In genomic region chr1:13754003-13754402, GRCh38 we compare ENCODE assay signal across 12 cellular contexts. TPM values are rescaled to one million over a fixed set of nuclear protein-coding genes. Genes with fewer than 3 reads are reported as not detected.
DNase-seq lines count a peak whose midpoint lies in the region; ATAC-seq and TF ChIP-seq lines count a peak whose summit lies in the region.
"Had no signal": no experiment of that assay in that cellular context is flagged by ENCODE, and none has a peak within 500 bp of the region (broad histone marks: within the 10 kb centered on the region; RNA-seq: fewer than 3 reads in every experiment).

No MANE protein-coding gene starts in this region.

- H3K9me2 ChIP-seq in PC-3 (replicated peaks; ENCODE audit: low read length) = no peaks in the 10 kb centered on the region

- no peak overlapping the region for H3K4me3 Mint-ChIP-seq in activated CD8-positive, alpha-beta memory T cell treated with anti-CD3 and anti-CD28 coated beads, Interleukin-2, amount 10 ng/mL, durations not matched to agents 7 days and 5 days
- H3K4me3 Mint-ChIP-seq in stimulated activated effector memory CD8-positive, alpha-beta T cell treated with anti-CD3 and anti-CD28 coated beads, Interleukin-12 subunit alpha, Interleukin-12 subunit beta, amount 100 ng/mL, for 72 hours = peak overlapping the region; percentile 95

- POLR2A ChIA-PET in PC-3 (lab: Charles Lee; ENCODE audit: unreplicated experiment) = no interaction called here

- TF ChIP-seq CTCF in NB4 (IDR thresholded peaks at IDR 0.05; ENCODE audit: low read depth, low read length) = no peak
- no peak for TF ChIP-seq CTCF in PC-3 (conservative IDR thresholded peaks at IDR 0.05; ENCODE audit: low read depth, low read length)

- DNase-seq in activated CD8-positive, alpha-beta memory T cell treated with anti-CD3 and anti-CD28 coated beads, Interleukin-2, amount 10 ng/mL, durations not matched to agents 7 days and 5 days = no peak
- no peak for DNase-seq in activated CD8-positive, alpha-beta memory T cell treated with anti-CD3 and anti-CD28 coated beads, Interleukin-2, amount 50 U/mL, for 4 hours
- DNase-seq in NB4 (ENCODE audit: low read depth) (peak; percentile 19), PC-3 (no peak), middle frontal gyrus (ENCODE audit: extremely low spot score, low spot score) (no peak), COLO829 (ENCODE audit: low spot score) (no peak)
- no peak for DNase-seq in stimulated activated effector memory CD8-positive, alpha-beta T cell treated with anti-CD3 and anti-CD28 coated beads, Interleukin-12 subunit alpha, Interleukin-12 subunit beta, amount 100 ng/mL, for 72 hours (ENCODE audit: low spot score in 2 of 2)
- DNase-seq: activated CD4-positive, alpha-beta T cell treated with anti-CD3 and anti-CD28 coated beads, Interleukin-2, amount 50 U/mL, for 1 hour; cortex of kidney; KBM-7 had no signal

- H3K27ac ChIP-seq in PC-3 (ENCODE audit: low read length) = no peak overlapping the region

- H3K27me3 Mint-ChIP-seq in activated CD8-positive, alpha-beta memory T cell treated with anti-CD3 and anti-CD28 coated beads, Interleukin-2, amount 10 ng/mL, durations not matched to agents 7 days and 5 days = no peaks in the 10 kb centered on the region

- BruUV-seq in PC-3 (replicated peaks; lab: Mats Ljungman, UMichigan) = no TSS peak

- no peak for ATAC-seq in activated CD8-positive, alpha-beta memory T cell treated with anti-CD3 and anti-CD28 coated beads, Interleukin-2, amount 10 ng/mL, durations not matched to agents 7 days and 5 days
- ATAC-seq in GM21786 (IDR thresholded peaks at IDR 0.05; ENCODE audit: unreplicated experiment) (peak; percentile 49), PC-3 (no peak)
- ATAC-seq in stimulated activated effector memory CD8-positive, alpha-beta T cell treated with anti-CD3 and anti-CD28 coated beads, Interleukin-12 subunit alpha, Interleukin-12 subunit beta, amount 100 ng/mL, for 72 hours = peak; percentile 2
- ATAC-seq: Panc1 had no signal

- peaks cover 37% of the 10 kb centered on the region for H3K36me3 Mint-ChIP-seq in activated CD8-positive, alpha-beta memory T cell treated with anti-CD3 and anti-CD28 coated beads, Interleukin-2, amount 10 ng/mL, durations not matched to agents 7 days and 5 days
- H3K36me3 Mint-ChIP-seq in stimulated activated effector memory CD8-positive, alpha-beta T cell treated with anti-CD3 and anti-CD28 coated beads, Interleukin-12 subunit alpha, Interleukin-12 subunit beta, amount 100 ng/mL, for 72 hours = peaks cover 87% of the 10 kb centered on the region

- H3K9me3 Mint-ChIP-seq in activated CD8-positive, alpha-beta memory T cell treated with anti-CD3 and anti-CD28 coated beads, Interleukin-2, amount 10 ng/mL, durations not matched to agents 7 days and 5 days (ENCODE audit: low read depth) = no peaks in the 10 kb centered on the region
- H3K9me3 Mint-ChIP-seq in stimulated activated effector memory CD8-positive, alpha-beta T cell treated with anti-CD3 and anti-CD28 coated beads, Interleukin-12 subunit alpha, Interleukin-12 subunit beta, amount 100 ng/mL, for 72 hours = no peaks in the 10 kb centered on the region

- peaks cover 95% of the 10 kb centered on the region for H3K79me2 ChIP-seq in PC-3 (ENCODE audit: low read length)

- peaks cover 65% of the 10 kb centered on the region for H3K4me1 Mint-ChIP-seq in activated CD8-positive, alpha-beta memory T cell treated with anti-CD3 and anti-CD28 coated beads, Interleukin-2, amount 10 ng/mL, durations not matched to agents 7 days and 5 days
- peaks cover 72% of the 10 kb centered on the region for H3K4me1 Mint-ChIP-seq in stimulated activated effector memory CD8-positive, alpha-beta T cell treated with anti-CD3 and anti-CD28 coated beads, Interleukin-12 subunit alpha, Interleukin-12 subunit beta, amount 100 ng/mL, for 72 hours

- H3K9me3 ChIP-seq in PC-3 (ENCODE audit: low read length) = no peaks in the 10 kb centered on the region

- H3F3A ChIP-seq in PC-3 (ENCODE audit: low read length, unreplicated experiment) = no peaks in the 10 kb centered on the region

- H3K9ac ChIP-seq in PC-3 (ENCODE audit: low read length) = no peak overlapping the region

- no peaks in the 10 kb centered on the region for H3K36me3 ChIP-seq in PC-3 (ENCODE audit: low read depth, low read length)

- no peak overlapping the region for H2AFZ ChIP-seq in PC-3 (ENCODE audit: low read length)

- intact Hi-C loops in PC-3 (cut with micrococcal nuclease) = no loop called here

- peaks cover 57% of the 10 kb centered on the region for H4K20me1 ChIP-seq in PC-3 (ENCODE audit: low read length)

- CTCF ChIA-PET in activated CD8-positive, alpha-beta memory T cell treated with anti-CD3 and anti-CD28 coated beads, Interleukin-2, amount 10 ng/mL, durations not matched to agents 7 days and 5 days (lab: Charles Lee) = interaction anchor here (2.9 kb wide), 1 partner anchor 20 kb away, joined by 11 read pairs; no protein-coding TSS in a partner anchor
- CTCF ChIA-PET in PC-3 (lab: Charles Lee) = no interaction called here

- peak overlapping the region; percentile 70 for H3K27ac Mint-ChIP-seq in activated CD8-positive, alpha-beta memory T cell treated with anti-CD3 and anti-CD28 coated beads, Interleukin-2, amount 10 ng/mL, durations not matched to agents 7 days and 5 days
- peak overlapping the region; percentile 77 for H3K27ac Mint-ChIP-seq in stimulated activated effector memory CD8-positive, alpha-beta T cell treated with anti-CD3 and anti-CD28 coated beads, Interleukin-12 subunit alpha, Interleukin-12 subunit beta, amount 100 ng/mL, for 72 hours

- H3K27me3 ChIP-seq in PC-3 (ENCODE audit: low read length) = no peaks in the 10 kb centered on the region

- no peak for TF ChIP-seq POLR2A in NB4 (IDR thresholded peaks at IDR 0.05; ENCODE audit: extremely low read depth, insufficient read length)

- H3K4me1 ChIP-seq in PC-3 (ENCODE audit: insufficient read depth, low read length) = peaks cover 39% of the 10 kb centered on the region

- no peak overlapping the region for H3K4me2 ChIP-seq in PC-3 (ENCODE audit: low read length)

- H3K4me3 ChIP-seq in NB4 (ENCODE audit: low read depth, low read length) = no peak overlapping the region
- no peak overlapping the region for H3K4me3 ChIP-seq in PC-3 (ENCODE audit: low read length)

RNA-seq across cellular contexts. Expression of gene PRDM2, which starts 54.0 kb away (rescaled TPM):
- total RNA-seq in activated CD8-positive, alpha-beta memory T cell treated with anti-CD3 and anti-CD28 coated beads, Interleukin-2, amount 10 ng/mL, durations not matched to agents 7 days and 5 days = 10 to 100 TPM; 55.0 to 58.5 TPM
- total RNA-seq in PC-3 (2014; rRNA removed) = 9.4 and 13.8 TPM in 2 replicates

Comparison
In these comparisons a context has a peak if more than half of its experiments do, and no peak if none do; other contexts are left out.
1. ATAC-seq: peak in GM21786 (single experiment) and stimulated activated effector memory CD8-positive, alpha-beta T cell treated with anti-CD3 and anti-CD28 coated beads, Interleukin-12 subunit alpha, Interleukin-12 subunit beta, amount 100 ng/mL, for 72 hours (single experiment); none in activated CD8-positive, alpha-beta memory T cell treated with anti-CD3 and anti-CD28 coated beads, Interleukin-2, amount 10 ng/mL, durations not matched to agents 7 days and 5 days (single experiment) and PC-3 (single experiment).